20 cellular contexts compared by ENCODE assay signal in the genomic region with DNA sequence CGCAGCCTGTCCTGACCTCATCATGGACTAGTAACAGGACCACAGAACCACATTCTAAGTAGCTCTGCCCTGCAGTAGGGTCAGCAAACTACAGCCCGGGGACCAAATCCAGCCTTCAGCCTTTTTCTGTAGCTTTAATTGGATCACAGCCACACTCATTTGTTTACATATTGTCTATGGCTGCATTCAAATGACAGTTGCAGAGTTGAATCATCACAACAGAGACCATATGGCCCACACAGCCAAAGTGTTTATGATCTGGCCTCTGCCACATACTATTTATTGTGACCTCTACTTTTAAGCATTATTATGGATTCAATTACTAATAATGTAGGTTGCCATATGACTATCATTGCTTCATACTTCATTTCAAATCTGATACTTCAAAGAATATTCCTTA. TPM values are rescaled to one million over a fixed set of nuclear protein-coding genes. Genes with fewer than 3 reads are reported as not detected.
DNase-seq lines count a peak whose midpoint lies in the region; ATAC-seq lines count a peak whose summit lies in the region.
"Had no signal": no experiment of that assay in that cellular context is flagged by ENCODE, and none has a peak within 500 bp of the region (broad histone marks: within the 10 kb centered on the region; RNA-seq: fewer than 3 reads in every experiment).

No MANE protein-coding gene starts in this region.

- H3K9me2 ChIP-seq in GM23248 (ENCODE audit: insufficient read depth) = no peaks in the 10 kb centered on the region

- H3K4me1 ChIP-seq in GM23248 (ENCODE audit: insufficient read depth) (no peaks in the 10 kb centered on the region), aorta (ENCODE audit: control insufficient read depth in 1 of 2, insufficient read depth in 2 of 2, low read length in 2 of 2) (no peaks in the 10 kb centered on the region)

- no peak overlapping the region for H3K4me3 ChIP-seq in GM23248
- no peak overlapping the region for H3K4me3 ChIP-seq in aorta (ENCODE audit: low read length in 2 of 2)
- H3K4me3 ChIP-seq: SJSA1 had no signal

- H3K9me3 ChIP-seq in GM23248 (ENCODE audit: low read depth) (no peaks in the 10 kb centered on the region), aorta (ENCODE audit: control insufficient read depth, low read length) (no peaks in the 10 kb centered on the region)
- H3K9me3 ChIP-seq: SJSA1 had no signal

- no peak overlapping the region for H3K9ac ChIP-seq in GM23248

- H3F3A ChIP-seq in GM23248 (ENCODE audit: insufficient read depth) = no peaks in the 10 kb centered on the region

- H3K36me3 ChIP-seq in GM23248 (ENCODE audit: low read depth) (no peaks in the 10 kb centered on the region), aorta (ENCODE audit: control insufficient read depth in 1 of 2, insufficient read depth in 2 of 2, low read length in 1 of 2) (no peaks in the 10 kb centered on the region)
- H3K36me3 ChIP-seq: SJSA1 had no signal

- DNase-seq in GM23248 = peak; percentile 9
- peak; percentile 83 for DNase-seq in NCI-H1694 (lab: John Stamatoyannopoulos, UW)
- DNase-seq in NCI-H526 (lab: John Stamatoyannopoulos, UW) = peak; percentile 2 to 21
- no peak for DNase-seq in left colon
- no peak for DNase-seq in NCI-H345 (lab: John Stamatoyannopoulos, UW)
- DNase-seq in activated T-cell treated with anti-CD3 and anti-CD28 coated beads, Interleukin-2, amount 50 U/mL, for 48 hours = no peak
- DNase-seq in aorta = no peak
- DNase-seq: CD4-positive, CD25-positive, alpha-beta regulatory T cell; DMS79 treated with DMSO at 0.1 percent for 48 hours; H9; KG1; NCI-H1105; NCI-H146; NCI-H2081; NCI-H524 treated with DMSO at 0.1 percent for 48 hours; T-helper 1 cell had no signal

- no peak overlapping the region for H2AFZ ChIP-seq in GM23248

- intact Hi-C loops in left colon (cut with DNase I, micrococcal nuclease) = no loop called here
- intact Hi-C loops in aorta (cut with DNase I) = no loop called here

- WGBS in GM23248 (ENCODE audit: low coverage in 1 of 2, low lambda C conversion rate in 2 of 2, missing lambda C conversion rate in 2 of 2), 2 experiments = 54 to 56% methylated on average over 2 of the region's 2 CpGs
- 56 to 69% methylated on average over 2 of the region's 2 CpGs for WGBS in aorta, 2 donors

- H3K27me3 ChIP-seq in GM23248 (replicated peaks; ENCODE audit: insufficient read depth) (peaks cover 11% of the 10 kb centered on the region), aorta (ENCODE audit: control insufficient read depth in 1 of 2, insufficient read depth in 2 of 2, low read length in 1 of 2) (no peaks in the 10 kb centered on the region)
- H3K27me3 ChIP-seq: SJSA1 had no signal

- ATAC-seq in left colon = peak; percentile 56
- ATAC-seq in aorta (ENCODE audit: low FRiP score) = no peak
- ATAC-seq: Right ventricle myocardium inferior had no signal

- in situ Hi-C loops in GM23248 (cut with MboI) = no loop called here

- H3K4me2 ChIP-seq in GM23248 (ENCODE audit: unreplicated experiment) = no peak overlapping the region

- no peaks in the 10 kb centered on the region for H3K79me2 ChIP-seq in GM23248 (ENCODE audit: insufficient read depth)

- H4K20me1 ChIP-seq in GM23248 (ENCODE audit: insufficient read depth) = no peaks in the 10 kb centered on the region

- H3K27ac ChIP-seq in GM23248 (no peak overlapping the region), aorta (ENCODE audit: low read depth in 1 of 2, low read length in 2 of 2) (no peak overlapping the region)
- H3K27ac ChIP-seq: SJSA1 had no signal

RNA-seq across cellular contexts. Expression of a gene that starts 47.7 kb away (rescaled TPM):
- not detected in 2 replicates for total RNA-seq in GM23248 (2014; rRNA removed; shearing (Covaris generic))
- polyA plus RNA-seq in GM23248 (2016; fragmentation: Nextera tagmentation; extraction: Ambion mirVana) (not detected in 2 replicates), aorta (not detected)
- total RNA-seq in left colon (not detected), aorta (not detected)
- total RNA-seq: CD4-positive, CD25-positive, alpha-beta regulatory T cell; H9; HT1080; Right ventricle myocardium inferior had no signal
- polyA plus RNA-seq: BJ; CD4-positive, CD25-positive, alpha-beta regulatory T cell had no signal

RNA-seq across cellular contexts. Expression of a gene that starts 52.6 kb away (rescaled TPM):
- 72.1 and 77.8 TPM in 2 replicates for total RNA-seq in GM23248 (2014; rRNA removed; shearing (Covaris generic))
- polyA plus RNA-seq in GM23248 (2016; fragmentation: Nextera tagmentation; extraction: Ambion mirVana) (33.6 and 35.5 TPM in 2 replicates), aorta (10 to 100 TPM; 30.2 to 36.8 TPM)
- total RNA-seq in left colon (10 to 100 TPM; 41.1 to 42.9 TPM), aorta (10 to 100 TPM; 61.2 to 86.1 TPM)

Comparison
In these comparisons a context has a peak if more than half of its experiments do, and no peak if none do; other contexts are left out.
1. DNase-seq: peak in GM23248 (single experiment), NCI-H1694 (single experiment) and NCI-H526 (2 of 2); none in left colon (0 of 2), NCI-H345 (single experiment), activated T-cell treated with anti-CD3 and anti-CD28 coated beads, Interleukin-2, amount 50 U/mL, for 48 hours (0 of 2) and aorta (0 of 2).